ENCODE assay signal across 4 cellular contexts in genomic region chr11:121347805-121348204, GRCh38.
TF ChIP-seq lines count a peak whose summit lies in the region.

No MANE protein-coding gene starts in this region.

TF ChIP-seq in SK-N-SH, 30 proteins besides CTCF, POLR2A, EP300 and RAD21:
- TF ChIP-seq FOSL2 (IDR thresholded peaks at IDR 0.05; ENCODE audit: borderline replicate concordance, low read depth) (no peak), FOXM1 (IDR thresholded peaks at IDR 0.05; ENCODE audit: low read depth) (no peak)
TF ChIP-seq in SK-N-SH: peak in this region for 0.

TF ChIP-seq in SK-N-SH treated with all-trans-retinoic acid at 6 μM for 48 hours, 23 proteins besides CTCF, POLR2A, EP300 and RAD21:
- no peak for TF ChIP-seq ISL1 (CRISPR knock-in tag; IDR thresholded peaks at IDR 0.05)
- TF ChIP-seq ZNF8 (CRISPR knock-in tag; IDR thresholded peaks at IDR 0.05) = no peak
- TF ChIP-seq GLIS3 (CRISPR knock-in tag; IDR thresholded peaks at IDR 0.05) = no peak
- no peak for TF ChIP-seq OSR1 (CRISPR knock-in tag; IDR thresholded peaks at IDR 0.05)
- TF ChIP-seq PPARA (CRISPR knock-in tag; IDR thresholded peaks at IDR 0.05; ENCODE audit: borderline replicate concordance) = no peak
- no peak for TF ChIP-seq CSRNP3 (CRISPR knock-in tag; IDR thresholded peaks at IDR 0.05)
- no peak for TF ChIP-seq ZNF565 (CRISPR knock-in tag; conservative IDR thresholded peaks at IDR 0.05; ENCODE audit: low read depth)
- TF ChIP-seq ZNF70 (CRISPR knock-in tag; IDR thresholded peaks at IDR 0.05) = no peak
- TF ChIP-seq CREB5 (CRISPR knock-in tag; IDR thresholded peaks at IDR 0.05; ENCODE audit: low read depth) = no peak
- no peak for TF ChIP-seq ARNTL (CRISPR knock-in tag; IDR thresholded peaks at IDR 0.05; ENCODE audit: borderline replicate concordance, low read depth)

TF ChIP-seq in GM23338, 12 proteins besides CTCF, POLR2A, EP300 and RAD21:
- TF ChIP-seq POLR2AphosphoS5 (IDR thresholded peaks at IDR 0.05; ENCODE audit: low read depth) (no peak), EZH2 (IDR thresholded peaks at IDR 0.05; ENCODE audit: low read depth, unreplicated experiment) (no peak), NANOG (IDR thresholded peaks at IDR 0.05; ENCODE audit: borderline replicate concordance) (no peak), REST (IDR thresholded peaks at IDR 0.05; ENCODE audit: unreplicated experiment) (no peak), ZNF331 (CRISPR knock-in tag; IDR thresholded peaks at IDR 0.05; ENCODE audit: low read depth) (no peak)

TF ChIP-seq in H1, 55 proteins besides CTCF, POLR2A, EP300 and RAD21:
- TF ChIP-seq SIX5 (IDR thresholded peaks at IDR 0.05; ENCODE audit: low read depth, low read length) = no peak
- no peak for TF ChIP-seq ATF3 (IDR thresholded peaks at IDR 0.05; ENCODE audit: insufficient read depth, low read depth, low read length)
- TF ChIP-seq MAFK (IDR thresholded peaks at IDR 0.05; ENCODE audit: low read depth, low read length) = no peak
- TF ChIP-seq PHF8 (conservative IDR thresholded peaks at IDR 0.05; ENCODE audit: low read depth, low read length) = no peak
- no peak for TF ChIP-seq ASH2L (IDR thresholded peaks at IDR 0.05; ENCODE audit: low read length)
- no peak for TF ChIP-seq SP4 (IDR thresholded peaks at IDR 0.05; ENCODE audit: low read length)
- TF ChIP-seq TCF12 (IDR thresholded peaks at IDR 0.05; ENCODE audit: low read depth, low read length) = no peak
- no peak for TF ChIP-seq EZH2 (IDR thresholded peaks at IDR 0.05; ENCODE audit: low read depth, low read length, severe bottlenecking)
- TF ChIP-seq CEBPB (IDR thresholded peaks at IDR 0.05; ENCODE audit: low read depth, low read length) = no peak
- no peak for TF ChIP-seq TAF1 (IDR thresholded peaks at IDR 0.05; ENCODE audit: low read depth, low read length)
- TF ChIP-seq USF2 (IDR thresholded peaks at IDR 0.05; ENCODE audit: low read length) = no peak
- no peak for TF ChIP-seq SRF (IDR thresholded peaks at IDR 0.05; ENCODE audit: low read depth, low read length)
- TF ChIP-seq NRF1 (IDR thresholded peaks at IDR 0.05; ENCODE audit: low read depth, low read length) = no peak
- no peak for TF ChIP-seq NANOG (IDR thresholded peaks at IDR 0.05; ENCODE audit: insufficient read depth, low read depth, low read length, poor library complexity, severe bottlenecking)
- TF ChIP-seq CHD1 (IDR thresholded peaks at IDR 0.05; ENCODE audit: low read depth, low read length) = no peak
